In the genomic region with DNA sequence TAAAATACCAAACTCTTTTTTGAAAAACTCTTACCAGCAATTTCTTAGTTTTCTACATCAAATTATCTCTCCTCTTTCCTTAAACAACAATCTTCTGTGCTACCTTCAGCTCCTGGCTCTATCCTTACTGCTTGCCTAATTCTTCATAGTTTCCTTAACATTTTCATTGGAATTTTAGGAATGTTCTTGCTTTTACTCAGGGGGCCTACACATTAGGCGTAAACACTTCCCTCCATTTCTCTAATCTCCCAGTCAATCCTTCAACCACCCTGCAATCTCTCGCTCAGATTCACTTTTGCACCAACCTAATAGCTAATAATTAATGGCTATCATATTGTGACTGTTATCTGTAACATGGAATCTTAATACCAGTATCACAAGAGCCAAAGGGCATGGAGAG, we compare ENCODE assay signal across 1 cellular context.
TF ChIP-seq lines count a peak whose summit lies in the region.

No MANE protein-coding gene starts in this region.

TF ChIP-seq in WTC11, 78 proteins besides CTCF, POLR2A, EP300 and RAD21 (continued from another document):
- TF ChIP-seq GABPB1 (CRISPR knock-in tag; IDR thresholded peaks at IDR 0.05) (no peak), OVOL2 (CRISPR knock-in tag; IDR thresholded peaks at IDR 0.05; ENCODE audit: borderline replicate concordance) (no peak), TP53 (CRISPR knock-in tag; IDR thresholded peaks at IDR 0.05) (no peak), ZNF138 (CRISPR knock-in tag; conservative IDR thresholded peaks at IDR 0.05) (no peak), FOXP1 (CRISPR knock-in tag; IDR thresholded peaks at IDR 0.05; ENCODE audit: borderline replicate concordance) (no peak), FOXK1 (CRISPR knock-in tag; IDR thresholded peaks at IDR 0.05) (no peak), ZNF219 (CRISPR knock-in tag; IDR thresholded peaks at IDR 0.05; ENCODE audit: borderline replicate concordance) (no peak), EMX1 (CRISPR knock-in tag; IDR thresholded peaks at IDR 0.05) (no peak), ZNF317 (CRISPR knock-in tag; IDR thresholded peaks at IDR 0.05; ENCODE audit: borderline replicate concordance, low read depth) (no peak), NR2C2 (CRISPR knock-in tag; IDR thresholded peaks at IDR 0.05) (no peak), IRF2 (CRISPR knock-in tag; IDR thresholded peaks at IDR 0.05; ENCODE audit: borderline replicate concordance, low read depth) (no peak), SMAD4 (CRISPR knock-in tag; IDR thresholded peaks at IDR 0.05) (no peak), NFE2L1 (CRISPR knock-in tag; IDR thresholded peaks at IDR 0.05) (no peak)
- TF ChIP-seq, protein P1, sequence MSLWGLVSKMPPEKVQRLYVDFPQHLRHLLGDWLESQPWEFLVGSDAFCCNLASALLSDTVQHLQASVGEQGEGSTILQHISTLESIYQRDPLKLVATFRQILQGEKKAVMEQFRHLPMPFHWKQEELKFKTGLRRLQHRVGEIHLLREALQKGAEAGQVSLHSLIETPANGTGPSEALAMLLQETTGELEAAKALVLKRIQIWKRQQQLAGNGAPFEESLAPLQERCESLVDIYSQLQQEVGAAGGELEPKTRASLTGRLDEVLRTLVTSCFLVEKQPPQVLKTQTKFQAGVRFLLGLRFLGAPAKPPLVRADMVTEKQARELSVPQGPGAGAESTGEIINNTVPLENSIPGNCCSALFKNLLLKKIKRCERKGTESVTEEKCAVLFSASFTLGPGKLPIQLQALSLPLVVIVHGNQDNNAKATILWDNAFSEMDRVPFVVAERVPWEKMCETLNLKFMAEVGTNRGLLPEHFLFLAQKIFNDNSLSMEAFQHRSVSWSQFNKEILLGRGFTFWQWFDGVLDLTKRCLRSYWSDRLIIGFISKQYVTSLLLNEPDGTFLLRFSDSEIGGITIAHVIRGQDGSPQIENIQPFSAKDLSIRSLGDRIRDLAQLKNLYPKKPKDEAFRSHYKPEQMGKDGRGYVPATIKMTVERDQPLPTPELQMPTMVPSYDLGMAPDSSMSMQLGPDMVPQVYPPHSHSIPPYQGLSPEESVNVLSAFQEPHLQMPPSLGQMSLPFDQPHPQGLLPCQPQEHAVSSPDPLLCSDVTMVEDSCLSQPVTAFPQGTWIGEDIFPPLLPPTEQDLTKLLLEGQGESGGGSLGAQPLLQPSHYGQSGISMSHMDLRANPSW (CRISPR knock-in tag; conservative IDR thresholded peaks at IDR 0.05; ENCODE audit: low read depth) = no peak
- TF ChIP-seq, protein P2, sequence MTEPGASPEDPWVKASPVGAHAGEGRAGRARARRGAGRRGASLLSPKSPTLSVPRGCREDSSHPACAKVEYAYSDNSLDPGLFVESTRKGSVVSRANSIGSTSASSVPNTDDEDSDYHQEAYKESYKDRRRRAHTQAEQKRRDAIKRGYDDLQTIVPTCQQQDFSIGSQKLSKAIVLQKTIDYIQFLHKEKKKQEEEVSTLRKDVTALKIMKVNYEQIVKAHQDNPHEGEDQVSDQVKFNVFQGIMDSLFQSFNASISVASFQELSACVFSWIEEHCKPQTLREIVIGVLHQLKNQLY (CRISPR knock-in tag; IDR thresholded peaks at IDR 0.05) = no peak
- TF ChIP-seq, protein P3, sequence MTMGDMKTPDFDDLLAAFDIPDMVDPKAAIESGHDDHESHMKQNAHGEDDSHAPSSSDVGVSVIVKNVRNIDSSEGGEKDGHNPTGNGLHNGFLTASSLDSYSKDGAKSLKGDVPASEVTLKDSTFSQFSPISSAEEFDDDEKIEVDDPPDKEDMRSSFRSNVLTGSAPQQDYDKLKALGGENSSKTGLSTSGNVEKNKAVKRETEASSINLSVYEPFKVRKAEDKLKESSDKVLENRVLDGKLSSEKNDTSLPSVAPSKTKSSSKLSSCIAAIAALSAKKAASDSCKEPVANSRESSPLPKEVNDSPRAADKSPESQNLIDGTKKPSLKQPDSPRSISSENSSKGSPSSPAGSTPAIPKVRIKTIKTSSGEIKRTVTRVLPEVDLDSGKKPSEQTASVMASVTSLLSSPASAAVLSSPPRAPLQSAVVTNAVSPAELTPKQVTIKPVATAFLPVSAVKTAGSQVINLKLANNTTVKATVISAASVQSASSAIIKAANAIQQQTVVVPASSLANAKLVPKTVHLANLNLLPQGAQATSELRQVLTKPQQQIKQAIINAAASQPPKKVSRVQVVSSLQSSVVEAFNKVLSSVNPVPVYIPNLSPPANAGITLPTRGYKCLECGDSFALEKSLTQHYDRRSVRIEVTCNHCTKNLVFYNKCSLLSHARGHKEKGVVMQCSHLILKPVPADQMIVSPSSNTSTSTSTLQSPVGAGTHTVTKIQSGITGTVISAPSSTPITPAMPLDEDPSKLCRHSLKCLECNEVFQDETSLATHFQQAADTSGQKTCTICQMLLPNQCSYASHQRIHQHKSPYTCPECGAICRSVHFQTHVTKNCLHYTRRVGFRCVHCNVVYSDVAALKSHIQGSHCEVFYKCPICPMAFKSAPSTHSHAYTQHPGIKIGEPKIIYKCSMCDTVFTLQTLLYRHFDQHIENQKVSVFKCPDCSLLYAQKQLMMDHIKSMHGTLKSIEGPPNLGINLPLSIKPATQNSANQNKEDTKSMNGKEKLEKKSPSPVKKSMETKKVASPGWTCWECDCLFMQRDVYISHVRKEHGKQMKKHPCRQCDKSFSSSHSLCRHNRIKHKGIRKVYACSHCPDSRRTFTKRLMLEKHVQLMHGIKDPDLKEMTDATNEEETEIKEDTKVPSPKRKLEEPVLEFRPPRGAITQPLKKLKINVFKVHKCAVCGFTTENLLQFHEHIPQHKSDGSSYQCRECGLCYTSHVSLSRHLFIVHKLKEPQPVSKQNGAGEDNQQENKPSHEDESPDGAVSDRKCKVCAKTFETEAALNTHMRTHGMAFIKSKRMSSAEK (CRISPR knock-in tag; IDR thresholded peaks at IDR 0.05; ENCODE audit: borderline replicate concordance) = no peak
